In genomic region chr2:190266314-190266713, GRCh38 we compare ENCODE assay signal across 1 cellular context.
TF ChIP-seq lines count a peak whose summit lies in the region.

No MANE protein-coding gene starts in this region.

TF ChIP-seq in A549, 52 proteins besides CTCF, POLR2A, EP300 and RAD21 (continued from another document):
- TF ChIP-seq, protein P1, sequence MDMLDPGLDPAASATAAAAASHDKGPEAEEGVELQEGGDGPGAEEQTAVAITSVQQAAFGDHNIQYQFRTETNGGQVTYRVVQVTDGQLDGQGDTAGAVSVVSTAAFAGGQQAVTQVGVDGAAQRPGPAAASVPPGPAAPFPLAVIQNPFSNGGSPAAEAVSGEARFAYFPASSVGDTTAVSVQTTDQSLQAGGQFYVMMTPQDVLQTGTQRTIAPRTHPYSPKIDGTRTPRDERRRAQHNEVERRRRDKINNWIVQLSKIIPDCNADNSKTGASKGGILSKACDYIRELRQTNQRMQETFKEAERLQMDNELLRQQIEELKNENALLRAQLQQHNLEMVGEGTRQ (IDR thresholded peaks at IDR 0.05): no peak
- TF ChIP-seq RFX5 (IDR thresholded peaks at IDR 0.05) (no peak), ZSCAN20 (CRISPR knock-in tag; IDR thresholded peaks at IDR 0.05) (no peak), CEBPB (IDR thresholded peaks at IDR 0.05) (no peak), HOXA7 (CRISPR knock-in tag; IDR thresholded peaks at IDR 0.05) (no peak), CHD2 (IDR thresholded peaks at IDR 0.05; ENCODE audit: low read length, partially characterized antibody) (no peak), HOXB13 (CRISPR knock-in tag; IDR thresholded peaks at IDR 0.05; ENCODE audit: low read depth) (no peak), JUN (IDR thresholded peaks at IDR 0.05) (no peak), HDAC2 (IDR thresholded peaks at IDR 0.05) (no peak), TP53 (CRISPR knock-in tag; IDR thresholded peaks at IDR 0.05) (no peak), TFCP2L1 (CRISPR knock-in tag; IDR thresholded peaks at IDR 0.05) (no peak), MAX (IDR thresholded peaks at IDR 0.05) (no peak), CBX2 (IDR thresholded peaks at IDR 0.05; ENCODE audit: borderline replicate concordance, low read depth) (no peak)
